Comparison of ENCODE assay signal across 7 cellular contexts in genomic region chr10:95907454-95908253, GRCh38. TPM values are rescaled to one million over a fixed set of nuclear protein-coding genes. Genes with fewer than 3 reads are reported as not detected.
A peak's percentile ranks its signal among the peaks of the same experiment; 100 is the strongest.
DNase-seq lines count a peak whose midpoint lies in the region; ATAC-seq, FAIRE-seq and TF ChIP-seq lines count a peak whose summit lies in the region.

TSS of gene CC2D2B (plus strand) at chr10:95907975. CDS start at chr10:95911324, 3,349 bp downstream.

- H3K9me3 ChIP-seq in hepatocyte (ENCODE audit: low read depth), result no peaks in the 10 kb centered on the region

- H2AFZ ChIP-seq in hepatocyte, result peak within 1 kb of the TSS; percentile 93

- peaks cover 7% of the 10 kb centered on the region for H3K79me2 ChIP-seq in hepatocyte

- TF ChIP-seq POLR2A in GM12892 (IDR thresholded peaks at IDR 0.05; ENCODE audit: low read depth, low read length), result peak; percentile 60; the same call in 1 of the 2 replicates

- TF ChIP-seq CTCF in astrocyte of the cerebellum (IDR thresholded peaks at IDR 0.05; ENCODE audit: low read depth, low read length, missing control alignments) (no peak), hepatocyte (IDR thresholded peaks at IDR 0.05; ENCODE audit: poor library complexity) (peak; percentile 31)

- H3K36me3 ChIP-seq in hepatocyte (replicated peaks; ENCODE audit: insufficient read depth, low read depth), result no peaks in the 10 kb centered on the region

- in situ Hi-C loops in astrocyte of the cerebellum (cut with HindIII; ENCODE audit: low sequenced_read_pairs), result no loop called here

- H3K4me1 ChIP-seq in hepatocyte (ENCODE audit: insufficient read depth), result peaks cover 4% of the 10 kb centered on the region

- H4K20me1 ChIP-seq in hepatocyte (ENCODE audit: insufficient read depth, poor library complexity, severe bottlenecking), result no peaks in the 10 kb centered on the region

- DNase-seq in GM12892 (ENCODE audit: insufficient read length) (peak; percentile 69), NCI-H1092 (lab: John Stamatoyannopoulos, UW) (peak; percentile 43), T-helper 2 cell (peak; percentile 12 to 79 (median 42)), astrocyte of the cerebellum (ENCODE audit: low read depth) (peak; percentile 53), hepatocyte (ENCODE audit: low spot score) (peak; percentile 92), renal cortical epithelial cell (ENCODE audit: low read depth) (peak; percentile 63)

- FAIRE-seq in GM12892 (lab: Jason Lieb, UNC), result peak; percentile 99

- H3K27me3 ChIP-seq in hepatocyte, result no peaks in the 10 kb centered on the region

- 1% methylated on average over 66 of the region's 69 CpGs for WGBS in hepatocyte (ENCODE audit: low lambda C conversion rate, missing lambda C conversion rate)

- H3K27ac ChIP-seq in hepatocyte, result peak within 1 kb of the TSS; percentile 77

- ATAC-seq in HG02610 (IDR thresholded peaks at IDR 0.05; ENCODE audit: unreplicated experiment), result peak; percentile 90

- peak within 1 kb of the TSS; percentile 84 for H3K4me3 ChIP-seq in astrocyte of the cerebellum (ENCODE audit: low read depth, low read length)
- peak within 1 kb of the TSS; percentile 68 for H3K4me3 ChIP-seq in hepatocyte

- no peaks in the 10 kb centered on the region for H3K9me2 ChIP-seq in hepatocyte (replicated peaks; ENCODE audit: insufficient read depth)

- H3K4me2 ChIP-seq in hepatocyte, result peak within 1 kb of the TSS; percentile 85

RNA-seq across cellular contexts. Expression of gene CC2D2B, which starts in this region (rescaled TPM):
- polyA plus RNA-seq in GM12892 (2012; ENCODE audit: missing spikeins), result 2.1 TPM
- total RNA-seq in hepatocyte (0.13 TPM in 1 of 2 replicates, not detected in the other), renal cortical epithelial cell (0.30 and 0.69 TPM in 2 replicates)
- polyA plus RNA-seq in hepatocyte, result 0.97 TPM in 1 of 2 replicates, not detected in the other

Comparison
In these comparisons a context has a peak if more than half of its experiments do, and no peak if none do; other contexts are left out.
1. Peak in every context shown above with its lines: DNase-seq, ATAC-seq, H3K4me3 ChIP-seq and H3K27ac ChIP-seq.
2. Peak in DNase-seq, H3K4me3 ChIP-seq, H3K27ac ChIP-seq and H3K4me2 ChIP-seq in hepatocyte; RNA of the gene not detected or under 1 TPM.
3. Peak in DNase-seq in renal cortical epithelial cell; RNA of the gene not detected or under 1 TPM.
4. DNase-seq: peak in every context shown above with its lines; median percentile 92 in hepatocyte; 69 in GM12892; 63 in renal cortical epithelial cell; 53 in astrocyte of the cerebellum; 43 in NCI-H1092; 42 in T-helper 2 cell.